17 cellular contexts compared by ENCODE assay signal in the genomic region with DNA sequence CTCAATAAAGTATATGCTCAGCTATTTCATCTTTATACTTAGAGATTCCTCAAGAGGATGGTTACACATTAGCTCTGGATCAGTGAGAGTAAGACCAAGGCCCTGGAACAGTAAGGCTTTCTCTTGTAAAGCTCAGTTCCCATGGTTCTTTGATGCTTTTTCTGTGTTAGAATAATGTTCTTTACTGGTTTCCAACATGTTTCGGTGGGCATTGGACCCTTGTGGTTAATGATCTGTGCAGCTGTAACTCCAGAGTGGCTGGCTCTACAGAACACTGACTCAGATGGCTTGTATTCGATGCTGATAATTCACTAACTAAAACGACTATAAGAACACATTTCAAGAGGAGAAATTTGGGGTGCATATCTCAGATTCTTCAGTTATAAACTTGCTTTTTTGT.
DNase-seq lines count a peak whose midpoint lies in the region; ATAC-seq and TF ChIP-seq lines count a peak whose summit lies in the region.
"Had no signal": no experiment of that assay in that cellular context is flagged by ENCODE, and none has a peak within 500 bp of the region (broad histone marks: within the 10 kb centered on the region; RNA-seq: fewer than 3 reads in every experiment).

No MANE protein-coding gene starts in this region.

- CTCF ChIA-PET in HCT116 (lab: Charles Lee), result interaction anchor here (3.0 kb wide), 1 partner anchor 10 kb away, joined by 12 read pairs; no protein-coding TSS in a partner anchor

- H3K9me3 ChIP-seq in HCT116 (ENCODE audit: control insufficient read depth in 1 of 2, insufficient read depth in 1 of 2, low read depth in 1 of 2, low read length in 2 of 2), result no peaks in the 10 kb centered on the region
- no peaks in the 10 kb centered on the region for H3K9me3 ChIP-seq in endodermal cell (ENCODE audit: control insufficient read depth, low read length)
- no peaks in the 10 kb centered on the region for H3K9me3 ChIP-seq in mucosa of rectum (ENCODE audit: control insufficient read depth in 2 of 2, low read length in 2 of 2)
- H3K9me3 ChIP-seq: stomach had no signal

- POLR2A ChIA-PET in HCT116 (lab: Charles Lee), result no interaction called here

- H3K9ac ChIP-seq in HCT116 (ENCODE audit: low read length) (peak overlapping the region; percentile 24; the same call in 1 of the 2 replicates), endodermal cell (ENCODE audit: extremely low read depth, low read length, poor library complexity, severe bottlenecking) (no peak overlapping the region), mucosa of rectum (ENCODE audit: low read depth in 1 of 2, low read length in 2 of 2) (peak overlapping the region in 1 of 2 donors; percentile 53)

- H3K4me3 ChIP-seq in ACC112 (ENCODE audit: low read depth, low read length), result no peak overlapping the region
- peak overlapping the region in 1 of 2 experiments; percentile 40; a peak in 1 of 4 replicates for H3K4me3 ChIP-seq in HCT116 (replicated peaks in 1 of 2; ENCODE audit: low read depth in 1 of 2, low read length in 2 of 2)
- H3K4me3 ChIP-seq in endodermal cell (ENCODE audit: low read length), result peak overlapping the region; percentile 55
- H3K4me3 ChIP-seq in mucosa of rectum (ENCODE audit: low read length in 2 of 2), result no peak overlapping the region
- H3K4me3 ChIP-seq: stomach had no signal

- no TSS peak for BruUV-seq in HCT116 (replicated peaks; lab: Mats Ljungman, UMichigan)

- H4K20me1 ChIP-seq in HCT116 (ENCODE audit: insufficient read depth), result no peaks in the 10 kb centered on the region

- ATAC-seq in HCT116 (no peak), HG03039 (IDR thresholded peaks at IDR 0.05; ENCODE audit: unreplicated experiment) (no peak)
- ATAC-seq: sciatic nerve had no signal

- H3K27me3 ChIP-seq in ACC112 (ENCODE audit: insufficient read depth, low read length), result no peaks in the 10 kb centered on the region
- H3K27me3 ChIP-seq in HCT116 (ENCODE audit: insufficient read depth, low read length), result no peaks in the 10 kb centered on the region
- no peaks in the 10 kb centered on the region for H3K27me3 ChIP-seq in endodermal cell (ENCODE audit: control insufficient read depth, insufficient read depth, low read length, poor library complexity, severe bottlenecking)
- H3K27me3 ChIP-seq in mucosa of rectum (ENCODE audit: control insufficient read depth in 2 of 2, insufficient read depth in 2 of 2, low read length in 2 of 2), result no peaks in the 10 kb centered on the region
- H3K27me3 ChIP-seq: stomach had no signal

- H3K36me3 Mint-ChIP-seq in endodermal cell (ENCODE audit: low read depth), result no peaks in the 10 kb centered on the region

- TF ChIP-seq RAD21 in HCT116 (IDR thresholded peaks at IDR 0.05; ENCODE audit: low read depth), result no peak

- H3K4me3 Mint-ChIP-seq in endodermal cell, result no peak overlapping the region
- H3K4me3 Mint-ChIP-seq: H9 had no signal

- intact Hi-C loops in HCT116 (cut with micrococcal nuclease), result no loop called here

- DNase-seq in HCT116 (ENCODE audit: low read depth, low spot score), result no peak
- no peak for DNase-seq in endodermal cell
- DNase-seq in activated T-cell treated with anti-CD3 and anti-CD28 coated beads for 4 hours, result no peak
- DNase-seq in T1000 (lab: John Stamatoyannopoulos, UW), result no peak
- DNase-seq in DMS 273 treated with DMSO at 0.1 percent for 48 hours (lab: John Stamatoyannopoulos, UW), result no peak
- DNase-seq: activated CD4-positive, CD25-positive, alpha-beta regulatory T cell treated with anti-CD3 and anti-CD28 coated beads, Interleukin-2, amount 50 U/mL, for 72 hours; H9; hippocampal formation; kidney; NCI-H2029 treated with DMSO at 0.1 percent for 48 hours; stimulated activated CD4-positive, alpha-beta T cell treated with anti-CD3 and anti-CD28 coated beads, Interleukin-1b, Interleukin-23, amount 100 ng/mL, for 48 hours; stomach had no signal

- WGBS in endodermal cell (ENCODE audit: insufficient coverage in 1 of 2, insufficient read length in 1 of 2), 2 experiments, result 84 to 88% methylated on average over 3 of the region's 3 CpGs

- H3K9me3 Mint-ChIP-seq in endodermal cell, result no peaks in the 10 kb centered on the region
- H3K9me3 Mint-ChIP-seq: H9 had no signal

- H3K27me3 Mint-ChIP-seq in endodermal cell (ENCODE audit: insufficient read depth), result no peaks in the 10 kb centered on the region

- TF ChIP-seq POLR2A in HCT116 (IDR thresholded peaks at IDR 0.05; ENCODE audit: borderline replicate concordance, extremely low read depth, insufficient read depth, insufficient read length), result no peak

- H2AFZ ChIP-seq in ACC112 (ENCODE audit: low read length, unreplicated experiment) (no peak overlapping the region), HCT116 (ENCODE audit: low read depth, low read length, poor library complexity, severe bottlenecking) (no peak overlapping the region)

- RAD21 ChIA-PET in HCT116 (lab: Charles Lee; ENCODE audit: low non-redundant PET in 1 of 2, low total read pairs in 2 of 2, uncharacterized antibody in 2 of 2, unreplicated experiment in 2 of 2), result no interaction called here

- peaks cover 71% of the 10 kb centered on the region for H3K4me1 Mint-ChIP-seq in endodermal cell

- no peaks in the 10 kb centered on the region for H3K36me3 ChIP-seq in ACC112 (ENCODE audit: insufficient read depth, low read length)
- H3K36me3 ChIP-seq in HCT116 (ENCODE audit: control insufficient read depth in 1 of 2, insufficient read depth in 2 of 2, low read length in 2 of 2), result no peaks in the 10 kb centered on the region
- H3K36me3 ChIP-seq in endodermal cell (ENCODE audit: control insufficient read depth, insufficient read depth, low read length), result peaks cover 10% of the 10 kb centered on the region
- peaks cover 0 to 3% of the 10 kb centered on the region in 2 donors for H3K36me3 ChIP-seq in mucosa of rectum (ENCODE audit: control insufficient read depth in 2 of 2, insufficient read depth in 2 of 2, low read length in 2 of 2)
- H3K36me3 ChIP-seq: stomach had no signal

- H3K4me1 ChIP-seq in ACC112 (ENCODE audit: control insufficient read depth, insufficient read depth, low read length, unreplicated experiment), result peaks cover 19% of the 10 kb centered on the region
- peaks cover 21 to 44% of the 10 kb centered on the region in 2 experiments for H3K4me1 ChIP-seq in HCT116 (ENCODE audit: control insufficient read depth in 1 of 2, insufficient read depth in 2 of 2, low read length in 2 of 2)
- H3K4me1 ChIP-seq in endodermal cell (ENCODE audit: control insufficient read depth, insufficient read depth, low read length), result peaks cover 24% of the 10 kb centered on the region
- H3K4me1 ChIP-seq in mucosa of rectum (ENCODE audit: control insufficient read depth in 2 of 2, insufficient read depth in 2 of 2, low read length in 2 of 2), result peaks cover 6 to 31% of the 10 kb centered on the region in 2 donors

- H3K79me2 ChIP-seq in ACC112 (ENCODE audit: control insufficient read depth, insufficient read depth, low read length, unreplicated experiment), result peaks cover 50% of the 10 kb centered on the region
- peaks cover 39% of the 10 kb centered on the region for H3K79me2 ChIP-seq in HCT116 (ENCODE audit: insufficient read depth, low read length)

- no peaks in the 10 kb centered on the region for H3K9me2 ChIP-seq in HCT116 (ENCODE audit: insufficient read depth)

- TF ChIP-seq CTCF in HCT116 (IDR thresholded peaks at IDR 0.05 in 2 of 3, conservative IDR thresholded peaks at IDR 0.05 in 1 of 3; ENCODE audit: borderline replicate concordance in 1 of 3, insufficient read depth in 1 of 3, low read depth in 2 of 3, low read length in 2 of 3) (no peak), endodermal cell (conservative IDR thresholded peaks at IDR 0.05) (no peak)

- peak overlapping the region; percentile 74 for H3K4me2 ChIP-seq in HCT116 (ENCODE audit: low read length)

- no peak overlapping the region for H3K27ac Mint-ChIP-seq in endodermal cell

- H3K27ac ChIP-seq in ACC112 (ENCODE audit: low read depth, low read length), result peak overlapping the region; percentile 93; the same call in 1 of the 2 replicates
- peak overlapping the region; percentile 58; the same call in 1 of the 2 replicates for H3K27ac ChIP-seq in HCT116 (ENCODE audit: low read depth, low read length)
- H3K27ac ChIP-seq in endodermal cell (ENCODE audit: low read depth, low read length), result no peak overlapping the region
- peak overlapping the region; percentile 75 to 87 for H3K27ac ChIP-seq in mucosa of rectum (ENCODE audit: low read depth in 2 of 2, low read length in 2 of 2)
- H3K27ac ChIP-seq: HL-60 had no signal

TF ChIP-seq in HCT116, 20 proteins besides CTCF, POLR2A, EP300 and RAD21 (continues in another document):
- TF ChIP-seq JUND (IDR thresholded peaks at IDR 0.05), result no peak
- no peak for TF ChIP-seq ZNF274 (IDR thresholded peaks at IDR 0.05; ENCODE audit: low read depth, low read length)
- no peak for TF ChIP-seq EZH2phosphoT487 (IDR thresholded peaks at IDR 0.05; ENCODE audit: borderline replicate concordance)
- TF ChIP-seq, protein P1, sequence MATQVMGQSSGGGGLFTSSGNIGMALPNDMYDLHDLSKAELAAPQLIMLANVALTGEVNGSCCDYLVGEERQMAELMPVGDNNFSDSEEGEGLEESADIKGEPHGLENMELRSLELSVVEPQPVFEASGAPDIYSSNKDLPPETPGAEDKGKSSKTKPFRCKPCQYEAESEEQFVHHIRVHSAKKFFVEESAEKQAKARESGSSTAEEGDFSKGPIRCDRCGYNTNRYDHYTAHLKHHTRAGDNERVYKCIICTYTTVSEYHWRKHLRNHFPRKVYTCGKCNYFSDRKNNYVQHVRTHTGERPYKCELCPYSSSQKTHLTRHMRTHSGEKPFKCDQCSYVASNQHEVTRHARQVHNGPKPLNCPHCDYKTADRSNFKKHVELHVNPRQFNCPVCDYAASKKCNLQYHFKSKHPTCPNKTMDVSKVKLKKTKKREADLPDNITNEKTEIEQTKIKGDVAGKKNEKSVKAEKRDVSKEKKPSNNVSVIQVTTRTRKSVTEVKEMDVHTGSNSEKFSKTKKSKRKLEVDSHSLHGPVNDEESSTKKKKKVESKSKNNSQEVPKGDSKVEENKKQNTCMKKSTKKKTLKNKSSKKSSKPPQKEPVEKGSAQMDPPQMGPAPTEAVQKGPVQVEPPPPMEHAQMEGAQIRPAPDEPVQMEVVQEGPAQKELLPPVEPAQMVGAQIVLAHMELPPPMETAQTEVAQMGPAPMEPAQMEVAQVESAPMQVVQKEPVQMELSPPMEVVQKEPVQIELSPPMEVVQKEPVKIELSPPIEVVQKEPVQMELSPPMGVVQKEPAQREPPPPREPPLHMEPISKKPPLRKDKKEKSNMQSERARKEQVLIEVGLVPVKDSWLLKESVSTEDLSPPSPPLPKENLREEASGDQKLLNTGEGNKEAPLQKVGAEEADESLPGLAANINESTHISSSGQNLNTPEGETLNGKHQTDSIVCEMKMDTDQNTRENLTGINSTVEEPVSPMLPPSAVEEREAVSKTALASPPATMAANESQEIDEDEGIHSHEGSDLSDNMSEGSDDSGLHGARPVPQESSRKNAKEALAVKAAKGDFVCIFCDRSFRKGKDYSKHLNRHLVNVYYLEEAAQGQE (IDR thresholded peaks at IDR 0.05; ENCODE audit: low read depth), result no peak
- no peak for TF ChIP-seq TCF7L2 (IDR thresholded peaks at IDR 0.05; ENCODE audit: borderline replicate concordance, extremely low read depth, insufficient read depth, insufficient read length)
- TF ChIP-seq SIN3A (IDR thresholded peaks at IDR 0.05; ENCODE audit: low read depth), result no peak
